8 cellular contexts compared by ENCODE assay signal in genomic region chr19:10517361-10517759, GRCh38. TPM values are rescaled to one million over a fixed set of nuclear protein-coding genes. Genes with fewer than 3 reads are reported as not detected.
A peak's percentile ranks its signal among the peaks of the same experiment; 100 is the strongest.
DNase-seq lines count a peak whose midpoint lies in the region; ATAC-seq and TF ChIP-seq lines count a peak whose summit lies in the region.

A gene with protein sequence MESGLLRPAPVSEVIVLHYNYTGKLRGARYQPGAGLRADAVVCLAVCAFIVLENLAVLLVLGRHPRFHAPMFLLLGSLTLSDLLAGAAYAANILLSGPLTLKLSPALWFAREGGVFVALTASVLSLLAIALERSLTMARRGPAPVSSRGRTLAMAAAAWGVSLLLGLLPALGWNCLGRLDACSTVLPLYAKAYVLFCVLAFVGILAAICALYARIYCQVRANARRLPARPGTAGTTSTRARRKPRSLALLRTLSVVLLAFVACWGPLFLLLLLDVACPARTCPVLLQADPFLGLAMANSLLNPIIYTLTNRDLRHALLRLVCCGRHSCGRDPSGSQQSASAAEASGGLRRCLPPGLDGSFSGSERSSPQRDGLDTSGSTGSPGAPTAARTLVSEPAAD (minus strand): TSS chr19:10517447. CDS start chr19:10515011, 2,436 bp downstream.

- no peak for ATAC-seq in GM21526 (IDR thresholded peaks at IDR 0.05; ENCODE audit: low FRiP score, unreplicated experiment)
- no peak for ATAC-seq in GM21576 (IDR thresholded peaks at IDR 0.05; ENCODE audit: unreplicated experiment)

- no peaks in the 10 kb centered on the region for H3K36me3 ChIP-seq in CD4-positive, alpha-beta memory T cell (ENCODE audit: insufficient read depth, low read length)
- H3K36me3 ChIP-seq in iPS-20b (ENCODE audit: insufficient read depth, low read depth, low read length) (no peaks in the 10 kb centered on the region), stomach (no peaks in the 10 kb centered on the region)

- H3K27ac Mint-ChIP-seq in CD4-positive, alpha-beta memory T cell = peak within 1 kb of the TSS in 6 of 7 donors; percentile 11 to 92 (median 53)

- WGBS in stomach, 5 donors = 0 to 1% (median 0%) methylated on average over 3 to 39 of the region's 39 CpGs

- DNase-seq in CD4-positive, alpha-beta memory T cell = no peak
- DNase-seq in HuH-7.5 (ENCODE audit: low spot score) (peak; percentile 78), stomach (no peak), DMS153 treated with DMSO at 0.1 percent for 48 hours (lab: John Stamatoyannopoulos, UW; ENCODE audit: unreplicated experiment) (no peak)

- intact Hi-C loops in CD4-positive, alpha-beta memory T cell (cut with micrococcal nuclease) = no loop called here
- intact Hi-C loops in stomach (cut with DNase I; ENCODE audit: low total_unique reads) = no loop called here

- TF ChIP-seq EP300 in stomach (IDR thresholded peaks at IDR 0.05) = no peak

- no peak within 1 kb of the TSS for H3K9ac ChIP-seq in iPS-20b (ENCODE audit: low read depth, low read length)

- peak within 1 kb of the TSS; percentile 49 to 85 (median 81) for H3K4me3 Mint-ChIP-seq in CD4-positive, alpha-beta memory T cell

- peaks cover 38% of the 10 kb centered on the region for H3K27me3 ChIP-seq in CD4-positive, alpha-beta memory T cell (ENCODE audit: insufficient read depth, low read length)
- H3K27me3 ChIP-seq in iPS-20b (ENCODE audit: insufficient read depth, low read length) (peaks cover 81% of the 10 kb centered on the region), stomach (peaks cover 31 to 96% (median 73%) of the 10 kb centered on the region in 3 donors)

- POLR2A ChIA-PET in CD4-positive, alpha-beta memory T cell (lab: Charles Lee; ENCODE audit: partially characterized antibody) = interaction anchor here (0.7 to 1.6 kb wide), 4 partner anchors 36 to 87 kb away, joined by 3 to 4 read pairs (median 4); partner anchors contain the start of gene KRI1

- CTCF ChIA-PET in CD4-positive, alpha-beta memory T cell (lab: Charles Lee; ENCODE audit: partially characterized antibody) = interaction anchor here (0.6 to 2.6 kb wide), 4 partner anchors 9 to 55 kb away, joined by 3 to 9 read pairs (median 4); no protein-coding TSS in a partner anchor

- peaks cover 40% of the 10 kb centered on the region for H3K4me1 ChIP-seq in CD4-positive, alpha-beta memory T cell (ENCODE audit: insufficient read depth, low read length)
- H3K4me1 ChIP-seq in iPS-20b (ENCODE audit: insufficient read depth, low read length) (0 out of 2 replicates have a peak, but pooled peaks cover 4% of the 10 kb centered on the region), stomach (peaks cover 28 to 54% (median 46%) of the 10 kb centered on the region in 4 donors)

- no peaks in the 10 kb centered on the region for H3K9me3 Mint-ChIP-seq in CD4-positive, alpha-beta memory T cell

- peaks cover 41 to 42% of the 10 kb centered on the region in 2 donors for H3K27me3 Mint-ChIP-seq in CD4-positive, alpha-beta memory T cell

- TF ChIP-seq POLR2A in stomach (IDR thresholded peaks at IDR 0.05) = no peak

- H3K4me1 Mint-ChIP-seq in CD4-positive, alpha-beta memory T cell = peaks cover 18 to 51% (median 32%) of the 10 kb centered on the region in 4 donors

- TF ChIP-seq CTCF in stomach (IDR thresholded peaks at IDR 0.05) = no peak

- peak within 1 kb of the TSS; percentile 24 to 28 for H3K4me3 ChIP-seq in CD4-positive, alpha-beta memory T cell (ENCODE audit: low read length in 2 of 2)
- H3K4me3 ChIP-seq in iPS-20b (ENCODE audit: low read length) = peak within 1 kb of the TSS; percentile 65
- peak within 1 kb of the TSS; percentile 15 to 43 (median 24) for H3K4me3 ChIP-seq in stomach

- peaks cover 0 to 2% of the 10 kb centered on the region in 2 donors for H3K36me3 Mint-ChIP-seq in CD4-positive, alpha-beta memory T cell

- no peaks in the 10 kb centered on the region for H3K9me3 ChIP-seq in CD4-positive, alpha-beta memory T cell (ENCODE audit: control insufficient read depth in 1 of 2, low read length in 2 of 2)
- no peaks in the 10 kb centered on the region for H3K9me3 ChIP-seq in iPS-20b (ENCODE audit: insufficient read depth, low read depth, low read length)
- no peaks in the 10 kb centered on the region for H3K9me3 ChIP-seq in stomach

- H3K27ac ChIP-seq in CD4-positive, alpha-beta memory T cell (ENCODE audit: low read depth, low read length) = peak within 1 kb of the TSS; percentile 21
- peak within 1 kb of the TSS; percentile 99 for H3K27ac ChIP-seq in angular gyrus (ENCODE audit: low read depth, low read length)
- H3K27ac ChIP-seq in iPS-20b (ENCODE audit: low read length) = no peak within 1 kb of the TSS
- no peak within 1 kb of the TSS for H3K27ac ChIP-seq in stomach

RNA-seq across cellular contexts. Expression of the gene that starts here (rescaled TPM):
- total RNA-seq in CD4-positive, alpha-beta memory T cell = 1 to 10 TPM; 1.6 to 1.9 TPM
- 1 to 10 TPM; 1.3 to 3.1 TPM for polyA plus RNA-seq in CD4-positive, alpha-beta memory T cell
- under 1 TPM in 1 of 5 donors, not detected in 4; 0.73 TPM for total RNA-seq in stomach
- 10 to 100 TPM in 1 of 3 donors, under 1 TPM in 1, not detected in 1; 0.19 to 13.3 TPM for polyA plus RNA-seq in stomach

Comparison
In these comparisons a context has a peak if more than half of its experiments do, and no peak if none do; other contexts are left out.
1. H3K27ac ChIP-seq: peak in CD4-positive, alpha-beta memory T cell (single experiment) and angular gyrus (single experiment); none in iPS-20b (single experiment) and stomach (0 of 5).
2. Peak in every context shown above with its lines, with median percentiles within 50 percentile points of each other: H3K4me3 ChIP-seq.